In the genomic region with DNA sequence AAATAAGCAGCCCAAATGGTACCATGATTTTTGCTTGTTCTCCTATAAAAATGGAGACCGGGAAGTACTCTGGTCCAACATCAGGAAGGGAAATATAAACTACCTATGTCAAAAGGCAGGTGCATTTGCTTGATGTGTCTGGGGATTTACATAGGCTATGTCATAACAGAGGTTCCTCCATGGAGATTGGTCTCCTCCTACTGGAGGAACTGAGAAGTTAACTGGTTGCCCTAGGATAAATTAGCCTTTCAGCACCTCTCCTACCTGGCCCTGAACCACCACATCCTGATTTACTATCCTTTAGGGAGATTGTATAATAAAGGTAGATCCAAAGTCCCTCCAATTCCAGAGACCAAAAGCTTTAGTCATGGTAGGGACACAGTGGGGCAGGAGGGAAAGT, we compare ENCODE assay signal across 9 cellular contexts.
DNase-seq lines count a peak whose midpoint lies in the region; ATAC-seq and TF ChIP-seq lines count a peak whose summit lies in the region.
"Had no signal": no experiment of that assay in that cellular context is flagged by ENCODE, and none has a peak within 500 bp of the region (broad histone marks: within the 10 kb centered on the region; RNA-seq: fewer than 3 reads in every experiment).

No MANE protein-coding gene starts in this region.

- DNase-seq in activated gamma-delta T cell treated with Interleukin-2 at 50 U/mL for 16 hours: peak; percentile 19
- DNase-seq in activated gamma-delta T cell (lab: John Stamatoyannopoulos, UW): no peak
- DNase-seq in T follicular helper cell (ENCODE audit: low read depth): peak; percentile 15
- no peak for DNase-seq in Right ventricle myocardium superior
- no peak for DNase-seq in stimulated activated effector memory CD8-positive, alpha-beta T cell treated with anti-CD3 and anti-CD28 coated beads, Interleukin-12 subunit alpha, Interleukin-12 subunit beta, amount 100 ng/mL, for 72 hours (ENCODE audit: low spot score in 2 of 2)
- no peak for DNase-seq in activated CD4-positive, alpha-beta memory T cell treated with anti-CD3 and anti-CD28 coated beads, Interleukin-2, amount 10 ng/mL, durations not matched to agents 7 days and 5 days
- DNase-seq: left cardiac atrium had no signal

- intact Hi-C loops in Right ventricle myocardium superior (cut with DNase I): no loop called here

- H3K4me1 Mint-ChIP-seq in stimulated activated effector memory CD8-positive, alpha-beta T cell treated with anti-CD3 and anti-CD28 coated beads, Interleukin-12 subunit alpha, Interleukin-12 subunit beta, amount 100 ng/mL, for 72 hours: peaks cover 30% of the 10 kb centered on the region
- H3K4me1 Mint-ChIP-seq in activated CD4-positive, alpha-beta memory T cell treated with anti-CD3 and anti-CD28 coated beads, Interleukin-2, amount 10 ng/mL, durations not matched to agents 7 days and 5 days: peaks cover 11% of the 10 kb centered on the region

- POLR2A ChIA-PET in activated CD4-positive, alpha-beta memory T cell treated with anti-CD3 and anti-CD28 coated beads, Interleukin-2, amount 10 ng/mL, durations not matched to agents 7 days and 5 days (lab: Charles Lee): no interaction called here

- TF ChIP-seq RAD21 in Ishikawa (IDR thresholded peaks at IDR 0.05; ENCODE audit: low read depth): peak; percentile 86

- CTCF ChIA-PET in activated CD4-positive, alpha-beta memory T cell treated with anti-CD3 and anti-CD28 coated beads, Interleukin-2, amount 10 ng/mL, durations not matched to agents 7 days and 5 days (lab: Charles Lee): no interaction called here

- TF ChIP-seq EP300 in Ishikawa (IDR thresholded peaks at IDR 0.05; ENCODE audit: borderline replicate concordance): no peak

- H3K27me3 Mint-ChIP-seq in activated CD4-positive, alpha-beta memory T cell treated with anti-CD3 and anti-CD28 coated beads, Interleukin-2, amount 10 ng/mL, durations not matched to agents 7 days and 5 days: no peaks in the 10 kb centered on the region

- H3K27ac Mint-ChIP-seq in stimulated activated effector memory CD8-positive, alpha-beta T cell treated with anti-CD3 and anti-CD28 coated beads, Interleukin-12 subunit alpha, Interleukin-12 subunit beta, amount 100 ng/mL, for 72 hours: no peak overlapping the region
- H3K27ac Mint-ChIP-seq in activated CD4-positive, alpha-beta memory T cell treated with anti-CD3 and anti-CD28 coated beads, Interleukin-2, amount 10 ng/mL, durations not matched to agents 7 days and 5 days: no peak overlapping the region

- H3K36me3 Mint-ChIP-seq in stimulated activated effector memory CD8-positive, alpha-beta T cell treated with anti-CD3 and anti-CD28 coated beads, Interleukin-12 subunit alpha, Interleukin-12 subunit beta, amount 100 ng/mL, for 72 hours: peaks cover 5% of the 10 kb centered on the region
- no peaks in the 10 kb centered on the region for H3K36me3 Mint-ChIP-seq in activated CD4-positive, alpha-beta memory T cell treated with anti-CD3 and anti-CD28 coated beads, Interleukin-2, amount 10 ng/mL, durations not matched to agents 7 days and 5 days (ENCODE audit: low read depth)

- ATAC-seq in GM21737 (IDR thresholded peaks at IDR 0.05; ENCODE audit: unreplicated experiment) (peak; percentile 90), Right ventricle myocardium superior (ENCODE audit: poor library complexity) (peak; percentile 87)
- ATAC-seq in stimulated activated effector memory CD8-positive, alpha-beta T cell treated with anti-CD3 and anti-CD28 coated beads, Interleukin-12 subunit alpha, Interleukin-12 subunit beta, amount 100 ng/mL, for 72 hours: peak; percentile 83

- no peaks in the 10 kb centered on the region for H3K9me3 Mint-ChIP-seq in stimulated activated effector memory CD8-positive, alpha-beta T cell treated with anti-CD3 and anti-CD28 coated beads, Interleukin-12 subunit alpha, Interleukin-12 subunit beta, amount 100 ng/mL, for 72 hours
- H3K9me3 Mint-ChIP-seq in activated CD4-positive, alpha-beta memory T cell treated with anti-CD3 and anti-CD28 coated beads, Interleukin-2, amount 10 ng/mL, durations not matched to agents 7 days and 5 days: peaks cover 3% of the 10 kb centered on the region

- H3K4me3 Mint-ChIP-seq in stimulated activated effector memory CD8-positive, alpha-beta T cell treated with anti-CD3 and anti-CD28 coated beads, Interleukin-12 subunit alpha, Interleukin-12 subunit beta, amount 100 ng/mL, for 72 hours: no peak overlapping the region
- no peak overlapping the region for H3K4me3 Mint-ChIP-seq in activated CD4-positive, alpha-beta memory T cell treated with anti-CD3 and anti-CD28 coated beads, Interleukin-2, amount 10 ng/mL, durations not matched to agents 7 days and 5 days

TF ChIP-seq in Ishikawa, 13 proteins besides CTCF, POLR2A, EP300 and RAD21:
- no peak for TF ChIP-seq CREB1 (IDR thresholded peaks at IDR 0.05; ENCODE audit: low read depth)
- TF ChIP-seq USF1 (IDR thresholded peaks at IDR 0.05): no peak
- TF ChIP-seq, protein P1, sequence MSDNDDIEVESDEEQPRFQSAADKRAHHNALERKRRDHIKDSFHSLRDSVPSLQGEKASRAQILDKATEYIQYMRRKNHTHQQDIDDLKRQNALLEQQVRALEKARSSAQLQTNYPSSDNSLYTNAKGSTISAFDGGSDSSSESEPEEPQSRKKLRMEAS (IDR thresholded peaks at IDR 0.05): no peak
- no peak for TF ChIP-seq ZBTB7A (IDR thresholded peaks at IDR 0.05; ENCODE audit: low read depth)
- TF ChIP-seq YY1 (IDR thresholded peaks at IDR 0.05; ENCODE audit: low read depth): no peak
- TF ChIP-seq, protein P2, sequence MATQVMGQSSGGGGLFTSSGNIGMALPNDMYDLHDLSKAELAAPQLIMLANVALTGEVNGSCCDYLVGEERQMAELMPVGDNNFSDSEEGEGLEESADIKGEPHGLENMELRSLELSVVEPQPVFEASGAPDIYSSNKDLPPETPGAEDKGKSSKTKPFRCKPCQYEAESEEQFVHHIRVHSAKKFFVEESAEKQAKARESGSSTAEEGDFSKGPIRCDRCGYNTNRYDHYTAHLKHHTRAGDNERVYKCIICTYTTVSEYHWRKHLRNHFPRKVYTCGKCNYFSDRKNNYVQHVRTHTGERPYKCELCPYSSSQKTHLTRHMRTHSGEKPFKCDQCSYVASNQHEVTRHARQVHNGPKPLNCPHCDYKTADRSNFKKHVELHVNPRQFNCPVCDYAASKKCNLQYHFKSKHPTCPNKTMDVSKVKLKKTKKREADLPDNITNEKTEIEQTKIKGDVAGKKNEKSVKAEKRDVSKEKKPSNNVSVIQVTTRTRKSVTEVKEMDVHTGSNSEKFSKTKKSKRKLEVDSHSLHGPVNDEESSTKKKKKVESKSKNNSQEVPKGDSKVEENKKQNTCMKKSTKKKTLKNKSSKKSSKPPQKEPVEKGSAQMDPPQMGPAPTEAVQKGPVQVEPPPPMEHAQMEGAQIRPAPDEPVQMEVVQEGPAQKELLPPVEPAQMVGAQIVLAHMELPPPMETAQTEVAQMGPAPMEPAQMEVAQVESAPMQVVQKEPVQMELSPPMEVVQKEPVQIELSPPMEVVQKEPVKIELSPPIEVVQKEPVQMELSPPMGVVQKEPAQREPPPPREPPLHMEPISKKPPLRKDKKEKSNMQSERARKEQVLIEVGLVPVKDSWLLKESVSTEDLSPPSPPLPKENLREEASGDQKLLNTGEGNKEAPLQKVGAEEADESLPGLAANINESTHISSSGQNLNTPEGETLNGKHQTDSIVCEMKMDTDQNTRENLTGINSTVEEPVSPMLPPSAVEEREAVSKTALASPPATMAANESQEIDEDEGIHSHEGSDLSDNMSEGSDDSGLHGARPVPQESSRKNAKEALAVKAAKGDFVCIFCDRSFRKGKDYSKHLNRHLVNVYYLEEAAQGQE (IDR thresholded peaks at IDR 0.05; ENCODE audit: low read depth): no peak
- TF ChIP-seq NFIC (IDR thresholded peaks at IDR 0.05): no peak
- TF ChIP-seq TCF12 (IDR thresholded peaks at IDR 0.05; ENCODE audit: low read depth): no peak
- no peak for TF ChIP-seq TAF1 (IDR thresholded peaks at IDR 0.05; ENCODE audit: low read depth)
- TF ChIP-seq TEAD4 (IDR thresholded peaks at IDR 0.05): no peak
- TF ChIP-seq CEBPB (IDR thresholded peaks at IDR 0.05): no peak
- no peak for TF ChIP-seq FOXM1 (IDR thresholded peaks at IDR 0.05; ENCODE audit: borderline replicate concordance, low read depth)
- TF ChIP-seq EGR1 (IDR thresholded peaks at IDR 0.05): no peak

Comparison
In these comparisons a context has a peak if more than half of its experiments do, and no peak if none do; other contexts are left out.
1. DNase-seq: peak in activated gamma-delta T cell treated with Interleukin-2 at 50 U/mL for 16 hours (single experiment) and T follicular helper cell (single experiment); none in activated gamma-delta T cell (single experiment), Right ventricle myocardium superior (single experiment), stimulated activated effector memory CD8-positive, alpha-beta T cell treated with anti-CD3 and anti-CD28 coated beads, Interleukin-12 subunit alpha, Interleukin-12 subunit beta, amount 100 ng/mL, for 72 hours (0 of 2) and activated CD4-positive, alpha-beta memory T cell treated with anti-CD3 and anti-CD28 coated beads, Interleukin-2, amount 10 ng/mL, durations not matched to agents 7 days and 5 days (single experiment).
2. Peak in every context shown above with its lines, with median percentiles within 50 percentile points of each other: ATAC-seq.